2 cellular contexts compared by ENCODE assay signal in genomic region chr11:57742087-57742452, GRCh38.
TF ChIP-seq lines count a peak whose summit lies in the region.

No MANE protein-coding gene starts in this region.

TF ChIP-seq in SK-N-SH, 30 proteins besides CTCF, POLR2A, EP300 and RAD21 (continued from another document):
- TF ChIP-seq, protein P1, sequence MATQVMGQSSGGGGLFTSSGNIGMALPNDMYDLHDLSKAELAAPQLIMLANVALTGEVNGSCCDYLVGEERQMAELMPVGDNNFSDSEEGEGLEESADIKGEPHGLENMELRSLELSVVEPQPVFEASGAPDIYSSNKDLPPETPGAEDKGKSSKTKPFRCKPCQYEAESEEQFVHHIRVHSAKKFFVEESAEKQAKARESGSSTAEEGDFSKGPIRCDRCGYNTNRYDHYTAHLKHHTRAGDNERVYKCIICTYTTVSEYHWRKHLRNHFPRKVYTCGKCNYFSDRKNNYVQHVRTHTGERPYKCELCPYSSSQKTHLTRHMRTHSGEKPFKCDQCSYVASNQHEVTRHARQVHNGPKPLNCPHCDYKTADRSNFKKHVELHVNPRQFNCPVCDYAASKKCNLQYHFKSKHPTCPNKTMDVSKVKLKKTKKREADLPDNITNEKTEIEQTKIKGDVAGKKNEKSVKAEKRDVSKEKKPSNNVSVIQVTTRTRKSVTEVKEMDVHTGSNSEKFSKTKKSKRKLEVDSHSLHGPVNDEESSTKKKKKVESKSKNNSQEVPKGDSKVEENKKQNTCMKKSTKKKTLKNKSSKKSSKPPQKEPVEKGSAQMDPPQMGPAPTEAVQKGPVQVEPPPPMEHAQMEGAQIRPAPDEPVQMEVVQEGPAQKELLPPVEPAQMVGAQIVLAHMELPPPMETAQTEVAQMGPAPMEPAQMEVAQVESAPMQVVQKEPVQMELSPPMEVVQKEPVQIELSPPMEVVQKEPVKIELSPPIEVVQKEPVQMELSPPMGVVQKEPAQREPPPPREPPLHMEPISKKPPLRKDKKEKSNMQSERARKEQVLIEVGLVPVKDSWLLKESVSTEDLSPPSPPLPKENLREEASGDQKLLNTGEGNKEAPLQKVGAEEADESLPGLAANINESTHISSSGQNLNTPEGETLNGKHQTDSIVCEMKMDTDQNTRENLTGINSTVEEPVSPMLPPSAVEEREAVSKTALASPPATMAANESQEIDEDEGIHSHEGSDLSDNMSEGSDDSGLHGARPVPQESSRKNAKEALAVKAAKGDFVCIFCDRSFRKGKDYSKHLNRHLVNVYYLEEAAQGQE (IDR thresholded peaks at IDR 0.05; ENCODE audit: low read depth, low read length) = no peak
- TF ChIP-seq NFIC (IDR thresholded peaks at IDR 0.05; ENCODE audit: borderline replicate concordance) = no peak
- TF ChIP-seq, protein P2, sequence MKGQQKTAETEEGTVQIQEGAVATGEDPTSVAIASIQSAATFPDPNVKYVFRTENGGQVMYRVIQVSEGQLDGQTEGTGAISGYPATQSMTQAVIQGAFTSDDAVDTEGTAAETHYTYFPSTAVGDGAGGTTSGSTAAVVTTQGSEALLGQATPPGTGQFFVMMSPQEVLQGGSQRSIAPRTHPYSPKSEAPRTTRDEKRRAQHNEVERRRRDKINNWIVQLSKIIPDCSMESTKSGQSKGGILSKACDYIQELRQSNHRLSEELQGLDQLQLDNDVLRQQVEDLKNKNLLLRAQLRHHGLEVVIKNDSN (IDR thresholded peaks at IDR 0.05; ENCODE audit: borderline replicate concordance, low read depth) = no peak
- no peak for TF ChIP-seq SMC3 (IDR thresholded peaks at IDR 0.05; ENCODE audit: low read depth, low read length)
- no peak for TF ChIP-seq MAX (IDR thresholded peaks at IDR 0.05; ENCODE audit: low read depth)
- TF ChIP-seq, protein P3, sequence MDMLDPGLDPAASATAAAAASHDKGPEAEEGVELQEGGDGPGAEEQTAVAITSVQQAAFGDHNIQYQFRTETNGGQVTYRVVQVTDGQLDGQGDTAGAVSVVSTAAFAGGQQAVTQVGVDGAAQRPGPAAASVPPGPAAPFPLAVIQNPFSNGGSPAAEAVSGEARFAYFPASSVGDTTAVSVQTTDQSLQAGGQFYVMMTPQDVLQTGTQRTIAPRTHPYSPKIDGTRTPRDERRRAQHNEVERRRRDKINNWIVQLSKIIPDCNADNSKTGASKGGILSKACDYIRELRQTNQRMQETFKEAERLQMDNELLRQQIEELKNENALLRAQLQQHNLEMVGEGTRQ (IDR thresholded peaks at IDR 0.05; ENCODE audit: borderline replicate concordance, low read depth, low read length) = no peak
- TF ChIP-seq CHD2 (IDR thresholded peaks at IDR 0.05; ENCODE audit: low read length, partially characterized antibody) = no peak
- TF ChIP-seq GATA2 (CRISPR knock-in tag; IDR thresholded peaks at IDR 0.05) = no peak
- TF ChIP-seq, protein P4, sequence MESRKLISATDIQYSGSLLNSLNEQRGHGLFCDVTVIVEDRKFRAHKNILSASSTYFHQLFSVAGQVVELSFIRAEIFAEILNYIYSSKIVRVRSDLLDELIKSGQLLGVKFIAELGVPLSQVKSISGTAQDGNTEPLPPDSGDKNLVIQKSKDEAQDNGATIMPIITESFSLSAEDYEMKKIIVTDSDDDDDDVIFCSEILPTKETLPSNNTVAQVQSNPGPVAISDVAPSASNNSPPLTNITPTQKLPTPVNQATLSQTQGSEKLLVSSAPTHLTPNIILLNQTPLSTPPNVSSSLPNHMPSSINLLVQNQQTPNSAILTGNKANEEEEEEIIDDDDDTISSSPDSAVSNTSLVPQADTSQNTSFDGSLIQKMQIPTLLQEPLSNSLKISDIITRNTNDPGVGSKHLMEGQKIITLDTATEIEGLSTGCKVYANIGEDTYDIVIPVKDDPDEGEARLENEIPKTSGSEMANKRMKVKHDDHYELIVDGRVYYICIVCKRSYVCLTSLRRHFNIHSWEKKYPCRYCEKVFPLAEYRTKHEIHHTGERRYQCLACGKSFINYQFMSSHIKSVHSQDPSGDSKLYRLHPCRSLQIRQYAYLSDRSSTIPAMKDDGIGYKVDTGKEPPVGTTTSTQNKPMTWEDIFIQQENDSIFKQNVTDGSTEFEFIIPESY (IDR thresholded peaks at IDR 0.05; ENCODE audit: borderline replicate concordance, low read depth) = no peak
- no peak for TF ChIP-seq FOXM1 (IDR thresholded peaks at IDR 0.05; ENCODE audit: low read depth)

TF ChIP-seq in SK-N-SH treated with all-trans-retinoic acid at 6 μM for 48 hours, 23 proteins besides CTCF, POLR2A, EP300 and RAD21 (continued from another document):
- TF ChIP-seq, protein P5, sequence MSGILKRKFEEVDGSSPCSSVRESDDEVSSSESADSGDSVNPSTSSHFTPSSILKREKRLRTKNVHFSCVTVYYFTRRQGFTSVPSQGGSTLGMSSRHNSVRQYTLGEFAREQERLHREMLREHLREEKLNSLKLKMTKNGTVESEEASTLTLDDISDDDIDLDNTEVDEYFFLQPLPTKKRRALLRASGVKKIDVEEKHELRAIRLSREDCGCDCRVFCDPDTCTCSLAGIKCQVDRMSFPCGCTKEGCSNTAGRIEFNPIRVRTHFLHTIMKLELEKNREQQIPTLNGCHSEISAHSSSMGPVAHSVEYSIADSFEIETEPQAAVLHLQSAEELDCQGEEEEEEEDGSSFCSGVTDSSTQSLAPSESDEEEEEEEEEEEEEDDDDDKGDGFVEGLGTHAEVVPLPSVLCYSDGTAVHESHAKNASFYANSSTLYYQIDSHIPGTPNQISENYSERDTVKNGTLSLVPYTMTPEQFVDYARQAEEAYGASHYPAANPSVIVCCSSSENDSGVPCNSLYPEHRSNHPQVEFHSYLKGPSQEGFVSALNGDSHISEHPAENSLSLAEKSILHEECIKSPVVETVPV (CRISPR knock-in tag; IDR thresholded peaks at IDR 0.05) = no peak
- TF ChIP-seq, protein P6, sequence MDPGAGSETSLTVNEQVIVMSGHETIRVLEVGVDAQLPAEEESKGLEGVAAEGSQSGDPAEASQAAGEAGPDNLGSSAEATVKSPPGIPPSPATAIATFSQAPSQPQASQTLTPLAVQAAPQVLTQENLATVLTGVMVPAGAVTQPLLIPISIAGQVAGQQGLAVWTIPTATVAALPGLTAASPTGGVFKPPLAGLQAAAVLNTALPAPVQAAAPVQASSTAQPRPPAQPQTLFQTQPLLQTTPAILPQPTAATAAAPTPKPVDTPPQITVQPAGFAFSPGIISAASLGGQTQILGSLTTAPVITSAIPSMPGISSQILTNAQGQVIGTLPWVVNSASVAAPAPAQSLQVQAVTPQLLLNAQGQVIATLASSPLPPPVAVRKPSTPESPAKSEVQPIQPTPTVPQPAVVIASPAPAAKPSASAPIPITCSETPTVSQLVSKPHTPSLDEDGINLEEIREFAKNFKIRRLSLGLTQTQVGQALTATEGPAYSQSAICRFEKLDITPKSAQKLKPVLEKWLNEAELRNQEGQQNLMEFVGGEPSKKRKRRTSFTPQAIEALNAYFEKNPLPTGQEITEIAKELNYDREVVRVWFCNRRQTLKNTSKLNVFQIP (CRISPR knock-in tag; IDR thresholded peaks at IDR 0.05; ENCODE audit: borderline replicate concordance, low read depth) = no peak
- TF ChIP-seq TCF4 (CRISPR knock-in tag; IDR thresholded peaks at IDR 0.05; ENCODE audit: borderline replicate concordance) (no peak), ZNF70 (CRISPR knock-in tag; IDR thresholded peaks at IDR 0.05) (no peak), SNAI2 (CRISPR knock-in tag; IDR thresholded peaks at IDR 0.05) (no peak), GLIS3 (CRISPR knock-in tag; IDR thresholded peaks at IDR 0.05) (no peak), TSHZ2 (CRISPR knock-in tag; IDR thresholded peaks at IDR 0.05) (no peak)
